1 cellular context compared by ENCODE assay signal in genomic region chr2:189050110-189050712, GRCh38.
TF ChIP-seq lines count a peak whose summit lies in the region.

No MANE protein-coding gene starts in this region.

TF ChIP-seq in HepG2, 621 proteins besides CTCF, POLR2A, EP300 and RAD21 (continued from another document and continues in another):
- TF ChIP-seq ERF (CRISPR knock-in tag; IDR thresholded peaks at IDR 0.05) (no peak), ZBED4 (CRISPR knock-in tag; IDR thresholded peaks at IDR 0.05; ENCODE audit: borderline replicate concordance) (0 out of 2 replicates have a peak, but pooled peaks have one; percentile 11), POGZ (CRISPR knock-in tag; IDR thresholded peaks at IDR 0.05) (0 out of 2 replicates have a peak, but pooled peaks have one; percentile 14), FOXJ3 (CRISPR knock-in tag; IDR thresholded peaks at IDR 0.05; ENCODE audit: borderline replicate concordance) (peak; percentile 97), TFDP2 (CRISPR knock-in tag; IDR thresholded peaks at IDR 0.05) (no peak), GFI1 (CRISPR knock-in tag; IDR thresholded peaks at IDR 0.05; ENCODE audit: borderline replicate concordance) (peak; percentile 82; the same call in 1 of the 2 replicates), ZNF142 (CRISPR knock-in tag; IDR thresholded peaks at IDR 0.05) (0 out of 2 replicates have a peak, but pooled peaks have one; percentile 50), ZFP1 (CRISPR knock-in tag; IDR thresholded peaks at IDR 0.05) (peak; percentile 86), HNRNPK (IDR thresholded peaks at IDR 0.05; ENCODE audit: low read depth, low read length, poor library complexity, severe bottlenecking) (peak; percentile 19), CEBPZ (IDR thresholded peaks at IDR 0.05; ENCODE audit: low read length) (no peak), ZFY (CRISPR knock-in tag; IDR thresholded peaks at IDR 0.05) (peak; percentile 80), TFAP4 (IDR thresholded peaks at IDR 0.05; ENCODE audit: borderline replicate concordance, low read depth) (peak; percentile 85), SIX4 (CRISPR knock-in tag; IDR thresholded peaks at IDR 0.05) (peak; percentile 81; the same call in 1 of the 2 replicates), ZSCAN12 (CRISPR knock-in tag; IDR thresholded peaks at IDR 0.05) (no peak), ZNF605 (CRISPR knock-in tag; IDR thresholded peaks at IDR 0.05) (0 out of 2 replicates have a peak, but pooled peaks have one; percentile 38), AKAP8 (CRISPR knock-in tag; IDR thresholded peaks at IDR 0.05) (no peak), IRF9 (CRISPR knock-in tag; IDR thresholded peaks at IDR 0.05; ENCODE audit: borderline replicate concordance) (no peak), ZNF124 (CRISPR knock-in tag; IDR thresholded peaks at IDR 0.05) (no peak), ZNF710 (CRISPR knock-in tag; IDR thresholded peaks at IDR 0.05; ENCODE audit: borderline replicate concordance) (no peak), TBL1XR1 (IDR thresholded peaks at IDR 0.05; ENCODE audit: borderline replicate concordance, low read length, partially characterized antibody) (peak; percentile 36), ZNF609 (CRISPR knock-in tag; IDR thresholded peaks at IDR 0.05; ENCODE audit: borderline replicate concordance) (peak; percentile 97), FOXK2 (IDR thresholded peaks at IDR 0.05) (peak; percentile 47; the same call in 1 of the 2 replicates), NFYB (CRISPR knock-in tag; IDR thresholded peaks at IDR 0.05) (no peak), ARID3A (IDR thresholded peaks at IDR 0.05; ENCODE audit: low read depth, low read length) (peak; percentile 99), KAT7 (CRISPR knock-in tag; IDR thresholded peaks at IDR 0.05; ENCODE audit: borderline replicate concordance) (no peak)
